In genomic region chr6:106122306-106122940, GRCh38 we compare ENCODE assay signal across 14 cellular contexts.
"Had no signal": no experiment of that assay in that cellular context is flagged by ENCODE, and none has a peak within 500 bp of the region (broad histone marks: within the 10 kb centered on the region; RNA-seq: fewer than 3 reads in every experiment).

No MANE protein-coding gene starts in this region.

- H3K4me3 ChIP-seq: left ventricle myocardium inferior, pancreas had no signal

- H3K4me3 Mint-ChIP-seq: activated naive CD8-positive, alpha-beta T cell treated with anti-CD3 and anti-CD28 coated beads, Interleukin-2, amount 10 ng/mL, durations not matched to agents 7 days and 5 days; dendritic cell treated with granulocyte-macrophage colony-stimulating factor and Interleukin-4, amounts not matched to agents 40 ng/mL and 50 ng/mL, for 4 days; naive B cell had no signal

- H3K4me1 ChIP-seq: left ventricle myocardium inferior, pancreas had no signal

- H3K27me3 Mint-ChIP-seq: dendritic cell treated with granulocyte-macrophage colony-stimulating factor and Interleukin-4, amounts not matched to agents 40 ng/mL and 50 ng/mL, for 4 days had no signal

- H3K27ac Mint-ChIP-seq: activated naive CD8-positive, alpha-beta T cell treated with anti-CD3 and anti-CD28 coated beads, Interleukin-2, amount 10 ng/mL, durations not matched to agents 7 days and 5 days; dendritic cell treated with granulocyte-macrophage colony-stimulating factor and Interleukin-4, amounts not matched to agents 40 ng/mL and 50 ng/mL, for 4 days; naive B cell had no signal

- H3K9me3 ChIP-seq: left ventricle myocardium inferior, pancreas had no signal

- H3K36me3 ChIP-seq: brain microvascular endothelial cell, left ventricle myocardium inferior, pancreas had no signal

- H3K27me3 ChIP-seq: brain microvascular endothelial cell, pancreas had no signal

- ATAC-seq: pancreas had no signal

- FAIRE-seq: kidney, pancreas, urothelium cell line had no signal

- DNase-seq: activated naive CD4-positive, alpha-beta T cell; activated naive CD8-positive, alpha-beta T cell treated with anti-CD3 and anti-CD28 coated beads, Interleukin-2, amount 10 ng/mL, durations not matched to agents 7 days and 5 days; anterior cingulate cortex; brain microvascular endothelial cell; effector memory CD4-positive, alpha-beta T cell; foreskin fibroblast; hippocampal formation; kidney; left ventricle myocardium inferior; naive B cell; pancreas; stimulated activated CD4-positive, alpha-beta T cell treated with anti-CD3 and anti-CD28 coated beads, Interleukin-1b, Interleukin-23, amount 100 ng/mL, for 48 hours had no signal

- H3K9me3 Mint-ChIP-seq: dendritic cell treated with granulocyte-macrophage colony-stimulating factor and Interleukin-4, amounts not matched to agents 40 ng/mL and 50 ng/mL, for 4 days; naive B cell had no signal

- H3K27ac ChIP-seq: brain microvascular endothelial cell, left ventricle myocardium inferior, pancreas had no signal

- H3K36me3 Mint-ChIP-seq: naive B cell had no signal
